8 cellular contexts compared by ENCODE assay signal in genomic region chr20:31951530-31952453, GRCh38. TPM values are rescaled to one million over a fixed set of nuclear protein-coding genes. Genes with fewer than 3 reads are reported as not detected.
DNase-seq lines count a peak whose midpoint lies in the region; TF ChIP-seq lines count a peak whose summit lies in the region.

PDRG1 (minus strand) TSS chr20:31952046; CDS start chr20:31951961, 85 bp downstream.

- peaks cover 21% of the 10 kb centered on the region for H3K36me3 Mint-ChIP-seq in neural crest cell (ENCODE audit: low read depth)

- TF ChIP-seq EP300 in stomach (IDR thresholded peaks at IDR 0.05): no peak

- H3K27me3 ChIP-seq in MG63: peaks cover 4% of the 10 kb centered on the region; the same call in 1 of the 2 replicates
- H3K27me3 ChIP-seq in stomach: peaks cover 0 to 12% (median 3%) of the 10 kb centered on the region in 3 donors

- H3K27ac Mint-ChIP-seq in neural crest cell (ENCODE audit: unreplicated experiment): peak within 1 kb of the TSS; percentile 97

- H3K4me3 ChIP-seq in MG63 (peak within 1 kb of the TSS; percentile 85), foreskin fibroblast (ENCODE audit: low read depth in 1 of 2, low read length in 2 of 2) (peak within 1 kb of the TSS; percentile 95 to 99), stomach (peak within 1 kb of the TSS; percentile 74 to 93 (median 85))

- peaks cover 32% of the 10 kb centered on the region for H3K27me3 Mint-ChIP-seq in neural crest cell (ENCODE audit: low read depth)

- TF ChIP-seq CTCF in foreskin fibroblast (IDR thresholded peaks at IDR 0.05; ENCODE audit: low read depth, low read length) (peak; percentile 98), neural crest cell (conservative IDR thresholded peaks at IDR 0.05) (peak; percentile 98), stomach (IDR thresholded peaks at IDR 0.05) (peak in 5 of 7 experiments; percentile 58 to 98 (median 92))

- H3K36me3 ChIP-seq in MG63: peaks cover 33% of the 10 kb centered on the region
- peaks cover 30 to 36% (median 32%) of the 10 kb centered on the region in 4 donors for H3K36me3 ChIP-seq in stomach

- H3K9me3 ChIP-seq in MG63 (no peaks in the 10 kb centered on the region), stomach (peaks cover 0 to 7% (median 0%) of the 10 kb centered on the region in 4 donors)

- intact Hi-C loops in stomach (cut with DNase I; ENCODE audit: low total_unique reads): loop anchor here (5.0 kb wide), 1 partner anchor 99 kb away; no protein-coding TSS in a partner anchor

- H3K9me3 Mint-ChIP-seq in neural crest cell: peaks cover 3% of the 10 kb centered on the region

- H3K4me1 Mint-ChIP-seq in neural crest cell: peaks cover 30% of the 10 kb centered on the region

- H3K4me1 ChIP-seq in stomach: peaks cover 13 to 24% (median 19%) of the 10 kb centered on the region in 4 donors

- H3K27ac ChIP-seq in stomach: peak within 1 kb of the TSS; percentile 71 to 86 (median 77)

- WGBS in stomach, 5 donors: 0 to 1% (median 0%) methylated on average over 52 to 63 of the region's 63 CpGs

- peak within 1 kb of the TSS; percentile 94 for H3K4me3 Mint-ChIP-seq in neural crest cell

- TF ChIP-seq POLR2A in stomach (IDR thresholded peaks at IDR 0.05): no peak

- DNase-seq in GM04503 (ENCODE audit: low read depth) (peak; percentile 53), HCEC 1CT (peak; percentile 96), MG63 (peak; percentile 90), SHP77 (lab: John Stamatoyannopoulos, UW) (peak; percentile 87 to 94), foreskin fibroblast (peak; percentile 93 to 98), neural crest cell (ENCODE audit: low read depth, low spot score) (peak; percentile 100), stomach (peak; percentile 98)
- peak; percentile 95 for DNase-seq in activated effector memory CD4-positive, alpha-beta T cell treated with Interleukin-2 at 50 U/mL for 16 hours

RNA-seq across cellular contexts. Expression of gene PDRG1, which starts in this region (rescaled TPM):
- total RNA-seq in MG63 (2014; rRNA removed; shearing (Covaris generic); ENCODE audit: low replicate concordance): 31.4 and 31.5 TPM in 2 replicates
- total RNA-seq in neural crest cell (32.0 and 34.9 TPM in 2 replicates), stomach (1 to 10 TPM in 3 of 5 donors, under 1 TPM in 1, not detected in 1; 0.58 to 2.8 (median 1.7) TPM)
- 10 to 100 TPM; 14.0 to 18.6 (median 14.1) TPM for polyA plus RNA-seq in stomach

Comparison
In these comparisons a context has a peak if more than half of its experiments do, and no peak if none do; other contexts are left out.
1. Peak in every context shown above with its lines: DNase-seq, H3K4me3 ChIP-seq and H3K27ac ChIP-seq.